ENCODE assay signal across 21 cellular contexts in genomic region chr1:95850798-95851197, GRCh38.
"Had no signal": no experiment of that assay in that cellular context is flagged by ENCODE, and none has a peak within 500 bp of the region (broad histone marks: within the 10 kb centered on the region; RNA-seq: fewer than 3 reads in every experiment).

No MANE protein-coding gene starts in this region.

- DNase-seq: cerebellar nuclear complex; erythroblast; foreskin melanocyte; heart left ventricle; hypothalamus; islet precursor cell; left ventricle myocardium inferior; lower lobe of right lung; mesenchymal stem cell; midbrain; occipital lobe; psoas muscle; retina; spleen; stimulated activated CD4-positive, alpha-beta T cell treated with anti-CD3 and anti-CD28 coated beads, Interleukin-15, amount 100 ng/mL, for 24 hours; stimulated activated CD4-positive, alpha-beta T cell treated with anti-CD3 and anti-CD28 coated beads, Interleukin-1b, Interleukin-23, amount 100 ng/mL, for 48 hours; stimulated activated CD4-positive, alpha-beta T cell treated with anti-CD3 and anti-CD28 coated beads, Interleukin-4, amount 100 ng/mL, for 24 hours; tibial artery had no signal

- H3K27me3 ChIP-seq: heart left ventricle, spleen, tibial artery had no signal

- H3K36me3 ChIP-seq: heart left ventricle, left ventricle myocardium inferior, lower lobe of right lung, spleen, tibial artery had no signal

- H3K27ac ChIP-seq: heart left ventricle, left ventricle myocardium inferior, lower lobe of right lung, psoas muscle, spleen, tibial artery had no signal

- ATAC-seq: heart left ventricle; lower lobe of right lung; natural killer cell treated with Interleukin-12 subunit alpha and Interleukin-12 subunit beta and Interleukin-15 and Interleukin-18, amount 100 ng/mL, for 72 hours; psoas muscle; sciatic nerve; stimulated activated memory B cell treated with anti-CD40 and anti-IgM and Interleukin-4, amounts not matched to agents 10 μg/mL and 1 μg/mL and 100 μg/mL, for 72 hours had no signal

- H3K4me1 ChIP-seq: heart left ventricle, left ventricle myocardium inferior, lower lobe of right lung, psoas muscle, spleen, tibial artery had no signal

- H3K4me3 ChIP-seq: heart left ventricle, left ventricle myocardium inferior, lower lobe of right lung, psoas muscle, spleen, tibial artery had no signal

- H3K9me3 ChIP-seq: lower lobe of right lung, psoas muscle, tibial artery had no signal
